In genomic region chr6:111871725-111872520, GRCh38 we compare ENCODE assay signal across 8 cellular contexts. TPM values are rescaled to one million over a fixed set of nuclear protein-coding genes. Genes with fewer than 3 reads are reported as not detected.
DNase-seq lines count a peak whose midpoint lies in the region; ATAC-seq and TF ChIP-seq lines count a peak whose summit lies in the region.

No MANE protein-coding gene starts in this region.

- H3K4me1 Mint-ChIP-seq in Calu3 (ENCODE audit: low read depth, unreplicated experiment), result peaks cover 10% of the 10 kb centered on the region

- H3K36me3 ChIP-seq in endocrine pancreas (ENCODE audit: control insufficient read depth, insufficient read depth, low read length), result no peaks in the 10 kb centered on the region
- no peaks in the 10 kb centered on the region for H3K36me3 ChIP-seq in lung (ENCODE audit: control insufficient read depth in 2 of 2, insufficient read depth in 2 of 2, low read length in 2 of 2)
- H3K36me3 ChIP-seq in testis (ENCODE audit: low read depth, missing control alignments), result no peaks in the 10 kb centered on the region

- H3K4me1 ChIP-seq in endocrine pancreas (ENCODE audit: control insufficient read depth, insufficient read depth, low read length), result peaks cover 6% of the 10 kb centered on the region
- H3K4me1 ChIP-seq in lung (ENCODE audit: control insufficient read depth in 2 of 2, insufficient read depth in 2 of 2, low read length in 2 of 2), result peaks cover 7 to 9% of the 10 kb centered on the region in 2 donors
- peaks cover 12% of the 10 kb centered on the region for H3K4me1 ChIP-seq in testis

- H3K4me3 ChIP-seq in endocrine pancreas (ENCODE audit: control insufficient read depth, insufficient read depth, low read length) (peak overlapping the region; percentile 85), lung (peak overlapping the region; percentile 86), testis (peak overlapping the region; percentile 76 to 79)

- H3K9me3 ChIP-seq in endocrine pancreas (ENCODE audit: control insufficient read depth, low read length) (no peaks in the 10 kb centered on the region), lung (ENCODE audit: control insufficient read depth in 2 of 2, insufficient read depth in 1 of 2, low read length in 1 of 2) (no peaks in the 10 kb centered on the region), testis (no peaks in the 10 kb centered on the region)

- no peaks in the 10 kb centered on the region for H3K27me3 ChIP-seq in endocrine pancreas (ENCODE audit: control insufficient read depth, insufficient read depth, low read length)
- H3K27me3 ChIP-seq in lung (ENCODE audit: control insufficient read depth, insufficient read depth), result no peaks in the 10 kb centered on the region
- no peaks in the 10 kb centered on the region for H3K27me3 ChIP-seq in testis

- peak overlapping the region; percentile 34 for H3K9ac ChIP-seq in endocrine pancreas (ENCODE audit: control insufficient read depth, insufficient read depth, low read length)

- no peak for TF ChIP-seq POLR2A in testis (IDR thresholded peaks at IDR 0.05)

- DNase-seq in Calu3, result peak; percentile 19
- peak; percentile 38 for DNase-seq in HT-29 (ENCODE audit: low spot score)
- DNase-seq in UCSD-AML1 (lab: John Stamatoyannopoulos, UW; ENCODE audit: unreplicated experiment), result peak; percentile 69
- no peak for DNase-seq in lung (ENCODE audit: low spot score)
- DNase-seq in testis, result peak; percentile 40
- no peak for DNase-seq in ureter (ENCODE audit: low spot score)

- H3K4me3 Mint-ChIP-seq in Calu3 (ENCODE audit: low read depth, unreplicated experiment), result peak overlapping the region; percentile 84

- H3K27me3 Mint-ChIP-seq in Calu3 (ENCODE audit: unreplicated experiment), result no peaks in the 10 kb centered on the region

- 4 to 7% methylated on average over 18 of the region's 18 CpGs for WGBS in lung, 2 donors
- WGBS in testis, 2 donors, result 5 to 6% methylated on average over 18 of the region's 18 CpGs

- no TSS peak for BruUV-seq in Calu3 (replicated peaks; lab: Mats Ljungman, UMichigan)

- H3K36me3 Mint-ChIP-seq in Calu3 (ENCODE audit: insufficient read depth, unreplicated experiment), result peaks cover 33% of the 10 kb centered on the region

- peaks cover 6% of the 10 kb centered on the region for H3K9me3 Mint-ChIP-seq in Calu3 (ENCODE audit: low read depth, unreplicated experiment)

- CTCF ChIA-PET in Calu3 (lab: Charles Lee), result no interaction called here

- H3K27ac ChIP-seq in lung (ENCODE audit: low read depth in 1 of 2, low read length in 1 of 2) (peak overlapping the region; percentile 55 to 86), testis (peak overlapping the region; percentile 63 to 79)

- TF ChIP-seq CTCF in Calu3 (IDR thresholded peaks at IDR 0.05; ENCODE audit: unreplicated experiment) (no peak), lung (IDR thresholded peaks at IDR 0.05; ENCODE audit: control extremely low read depth, extremely low read depth) (no peak), testis (IDR thresholded peaks at IDR 0.05) (no peak)

- ATAC-seq in lung (ENCODE audit: insufficient read depth, low FRiP score), result peak; percentile 1
- ATAC-seq in HG03097 (IDR thresholded peaks at IDR 0.05; ENCODE audit: low FRiP score, unreplicated experiment), result no peak

- H3K27ac Mint-ChIP-seq in Calu3 (ENCODE audit: unreplicated experiment), result peak overlapping the region; percentile 72

- intact Hi-C loops in Calu3 (cut with micrococcal nuclease; ENCODE audit: unreplicated experiment), result loop anchor here (1.0 to 5.0 kb wide), 5 partner anchors 27 to 161 kb away; no protein-coding TSS in a partner anchor
- intact Hi-C loops in testis (cut with DNase I; ENCODE audit: low total_unique reads), result loop anchor here (5.0 kb wide), 1 partner anchor 170 kb away; no protein-coding TSS in a partner anchor

RNA-seq across cellular contexts. Expression of gene FYN, which starts 1.3 kb away (rescaled TPM):
- total RNA-seq in Calu3 (2022), result 61.0 and 64.6 TPM in 2 replicates
- total RNA-seq in HT-29 (2014; rRNA removed; shearing (Covaris generic)), result 10.9 and 13.9 TPM in 2 replicates
- 100 to 1,000 TPM in 1 of 2 donors, 10 to 100 TPM in 1; 90.8 to 157 TPM for total RNA-seq in lung
- polyA plus RNA-seq in lung, result 10 to 100 TPM; 27.3 to 51.1 TPM
- total RNA-seq in testis, result 100 to 1,000 TPM; 104 to 145 TPM
- 74.0 TPM for polyA plus RNA-seq in testis (ENCODE audit: insufficient read depth, low read depth, low replicate concordance)
- 62.6 TPM for total RNA-seq in ureter

Comparison
In these comparisons a context has a peak if more than half of its experiments do, and no peak if none do; other contexts are left out.
1. DNase-seq: peak in Calu3 (single experiment), HT-29 (single experiment), UCSD-AML1 (single experiment) and testis (single experiment); none in lung (single experiment) and ureter (single experiment).
2. Peak in every context shown above with its lines, with median percentiles within 50 percentile points of each other: H3K4me3 ChIP-seq.